Comparison of ENCODE assay signal across 8 cellular contexts in genomic region chr12:87866602-87867292, GRCh38.
DNase-seq lines count a peak whose midpoint lies in the region; ATAC-seq, FAIRE-seq and TF ChIP-seq lines count a peak whose summit lies in the region.

No MANE protein-coding gene starts in this region.

- no peak for FAIRE-seq in pancreas (lab: Jason Lieb, UNC)

- CTCF ChIA-PET in Caco-2 (lab: Charles Lee), result no interaction called here

- H3K27me3 Mint-ChIP-seq in Caco-2 (ENCODE audit: insufficient read depth, unreplicated experiment), result no peaks in the 10 kb centered on the region
- no peaks in the 10 kb centered on the region for H3K27me3 Mint-ChIP-seq in activated T-cell treated with anti-CD3 and anti-CD28 coated beads, Interleukin-2, amount 50 U/mL, for 72 hours (ENCODE audit: low read depth)

- BruUV-seq in Caco-2 (replicated peaks; lab: Mats Ljungman, UMichigan), result no TSS peak

- H3K27ac Mint-ChIP-seq in Caco-2 (ENCODE audit: unreplicated experiment), result no peak overlapping the region
- no peak overlapping the region for H3K27ac Mint-ChIP-seq in activated T-cell treated with anti-CD3 and anti-CD28 coated beads, Interleukin-2, amount 50 U/mL, for 72 hours

- no peak overlapping the region for H3K4me3 Mint-ChIP-seq in Caco-2 (ENCODE audit: unreplicated experiment)
- no peak overlapping the region for H3K4me3 Mint-ChIP-seq in activated T-cell treated with anti-CD3 and anti-CD28 coated beads, Interleukin-2, amount 50 U/mL, for 72 hours

- DNase-seq in Caco-2 (peak in 1 of 2 experiments; percentile 28), NB4 (ENCODE audit: low read depth) (peak; percentile 30), fibroblast of mammary gland (ENCODE audit: low read depth) (peak; percentile 51), NCI-H2081 (lab: John Stamatoyannopoulos, UW) (no peak), pancreas (no peak)
- no peak for DNase-seq in activated T-cell treated with anti-CD3 and anti-CD28 coated beads, Interleukin-2, amount 50 U/mL, for 72 hours

- H3K4me3 ChIP-seq in Caco-2 (ENCODE audit: low read depth, low read length) (no peak overlapping the region), NB4 (ENCODE audit: low read depth, low read length) (no peak overlapping the region), fibroblast of mammary gland (ENCODE audit: control insufficient read depth, low read depth, low read length) (no peak overlapping the region), pancreas (no peak overlapping the region)

- H3K4me1 ChIP-seq in Caco-2 (no peaks in the 10 kb centered on the region), pancreas (no peaks in the 10 kb centered on the region)

- no peaks in the 10 kb centered on the region for H3K9me3 Mint-ChIP-seq in Caco-2 (ENCODE audit: unreplicated experiment)
- no peaks in the 10 kb centered on the region for H3K9me3 Mint-ChIP-seq in activated T-cell treated with anti-CD3 and anti-CD28 coated beads, Interleukin-2, amount 50 U/mL, for 72 hours

- TF ChIP-seq CTCF in Caco-2 (IDR thresholded peaks at IDR 0.05; ENCODE audit: insufficient read depth in 1 of 2, low read depth in 1 of 2, low read length in 1 of 2, severe bottlenecking in 1 of 2, unreplicated experiment in 1 of 2) (peak; percentile 42 to 71), NB4 (IDR thresholded peaks at IDR 0.05; ENCODE audit: low read depth, low read length) (peak; percentile 49), fibroblast of mammary gland (conservative IDR thresholded peaks at IDR 0.05; ENCODE audit: control insufficient read depth, insufficient read depth, low read depth, low read length) (peak; percentile 71), pancreas (IDR thresholded peaks at IDR 0.05) (no peak)

- H3K27ac ChIP-seq in pancreas, result no peak overlapping the region

- WGBS in pancreas, 2 donors, result 76 to 85% methylated on average over 3 of the region's 3 CpGs

- no peaks in the 10 kb centered on the region for H3K36me3 Mint-ChIP-seq in Caco-2 (ENCODE audit: insufficient read depth, unreplicated experiment)
- H3K36me3 Mint-ChIP-seq in activated T-cell treated with anti-CD3 and anti-CD28 coated beads, Interleukin-2, amount 50 U/mL, for 72 hours (ENCODE audit: insufficient read depth in 2 of 2), result no peaks in the 10 kb centered on the region

- H3K36me3 ChIP-seq in Caco-2 (ENCODE audit: control insufficient read depth, insufficient read depth, low read length) (no peaks in the 10 kb centered on the region), pancreas (no peaks in the 10 kb centered on the region)

- intact Hi-C loops in Caco-2 (cut with micrococcal nuclease; ENCODE audit: unreplicated experiment) (loop anchor here (1.0 kb wide), 3 partner anchors 87 to 186 kb away; no protein-coding TSS in a partner anchor), pancreas (cut with DNase I) (no loop called here)

- no peaks in the 10 kb centered on the region for H3K4me1 Mint-ChIP-seq in Caco-2 (ENCODE audit: low read depth, unreplicated experiment)
- no peaks in the 10 kb centered on the region for H3K4me1 Mint-ChIP-seq in activated T-cell treated with anti-CD3 and anti-CD28 coated beads, Interleukin-2, amount 50 U/mL, for 72 hours (ENCODE audit: low read depth)

- H3K27me3 ChIP-seq in Caco-2 (replicated peaks; ENCODE audit: control insufficient read depth, insufficient read depth, low read length) (no peaks in the 10 kb centered on the region), pancreas (no peaks in the 10 kb centered on the region)

- POLR2A ChIA-PET in Caco-2 (lab: Charles Lee), result no interaction called here

- no peak for TF ChIP-seq POLR2A in NB4 (IDR thresholded peaks at IDR 0.05; ENCODE audit: extremely low read depth, insufficient read length)

- ATAC-seq in GM21367 (IDR thresholded peaks at IDR 0.05; ENCODE audit: unreplicated experiment) (peak; percentile 63), GM21390 (IDR thresholded peaks at IDR 0.05; ENCODE audit: unreplicated experiment) (no peak), pancreas (no peak)
- no peak for ATAC-seq in activated T-cell treated with anti-CD3 and anti-CD28 coated beads, Interleukin-2, amount 50 U/mL, for 72 hours (replicated peaks in 1 of 2)

- no peaks in the 10 kb centered on the region for H3K9me3 ChIP-seq in Caco-2
- H3K9me3 ChIP-seq in pancreas, result no peaks in the 10 kb centered on the region

Comparison
In these comparisons a context has a peak if more than half of its experiments do, and no peak if none do; other contexts are left out.
1. DNase-seq: peak in NB4 (single experiment) and fibroblast of mammary gland (single experiment); none in NCI-H2081 (0 of 2), activated T-cell treated with anti-CD3 and anti-CD28 coated beads, Interleukin-2, amount 50 U/mL, for 72 hours (0 of 2) and pancreas (0 of 6).
2. CTCF ChIP-seq: peak in Caco-2 (2 of 2), NB4 (single experiment) and fibroblast of mammary gland (single experiment); none in pancreas (0 of 4).